ENCODE assay signal across 19 cellular contexts in the genomic region with DNA sequence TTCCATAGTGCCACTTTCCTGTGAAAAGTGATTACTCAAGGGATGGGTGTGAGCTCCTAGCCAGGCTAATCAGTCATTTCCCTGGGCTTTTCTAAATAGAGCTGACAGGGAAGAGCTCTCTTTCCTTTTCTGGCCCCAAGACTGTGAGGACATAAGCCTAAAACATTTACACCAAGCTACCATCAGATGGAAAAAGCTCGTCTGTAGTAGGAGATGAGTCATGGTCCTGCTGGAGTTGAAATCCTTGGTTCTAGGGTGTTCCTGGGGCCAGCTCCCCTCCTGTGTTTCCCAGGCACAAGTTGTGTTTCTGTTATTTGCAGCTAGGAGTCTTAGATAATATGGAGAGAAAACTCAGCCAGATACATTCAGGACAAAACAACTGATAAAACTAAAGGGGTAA. TPM values are rescaled to one million over a fixed set of nuclear protein-coding genes. Genes with fewer than 3 reads are reported as not detected.
DNase-seq lines count a peak whose midpoint lies in the region; ATAC-seq and TF ChIP-seq lines count a peak whose summit lies in the region.
"Had no signal": no experiment of that assay in that cellular context is flagged by ENCODE, and none has a peak within 500 bp of the region (broad histone marks: within the 10 kb centered on the region; RNA-seq: fewer than 3 reads in every experiment).

No MANE protein-coding gene starts in this region.

- H4K8ac ChIP-seq in IMR-90 (ENCODE audit: low read depth in 2 of 2, low read length in 2 of 2): no peak overlapping the region
- no peak overlapping the region for H4K8ac ChIP-seq in mesendoderm (ENCODE audit: low read depth, low read length)

- CTCF ChIA-PET in IMR-90 (lab: Yijun Ruan, JAX): no interaction called here
- CTCF ChIA-PET in CD8-positive, alpha-beta memory T cell (lab: Charles Lee): interaction anchor here (0.5 kb wide), 1 partner anchor 488 kb away, joined by 3 read pairs; no protein-coding TSS in a partner anchor

- H2BK20ac ChIP-seq in IMR-90 (ENCODE audit: low read depth, low read length): no peak overlapping the region

- H3K23ac ChIP-seq in IMR-90 (ENCODE audit: low read depth, low read length): no peak overlapping the region
- H3K23ac ChIP-seq in mesendoderm (ENCODE audit: low read length): no peak overlapping the region

- H2BK5ac ChIP-seq in IMR-90 (ENCODE audit: low read depth, low read length, poor library complexity, severe bottlenecking): no peak overlapping the region
- no peak overlapping the region for H2BK5ac ChIP-seq in mesendoderm (ENCODE audit: low read length)

- H3K27me3 Mint-ChIP-seq in dendritic cell treated with granulocyte-macrophage colony-stimulating factor and Interleukin-4, amounts not matched to agents 40 ng/mL and 50 ng/mL, for 4 days: no peaks in the 10 kb centered on the region
- no peaks in the 10 kb centered on the region for H3K27me3 Mint-ChIP-seq in activated T-helper 2 cell treated with anti-CD3 and anti-CD28 coated beads, Interferon-gamma antibody, Interleukin-2, Interleukin-4, amounts not matched to agents 10 μg/mL and 5 μg/mL and 100 μg/mL, durations not matched to agents 14 hours and 24 hours and 36 hours (ENCODE audit: low read depth)
- H3K27me3 Mint-ChIP-seq in CD8-positive, alpha-beta memory T cell: peaks cover 0 to 2% of the 10 kb centered on the region in 2 donors
- H3K27me3 Mint-ChIP-seq: activated naive CD4-positive, alpha-beta T cell treated with anti-CD3 and anti-CD28 coated beads, Interleukin-2, amount 50 U/mL, for 24 hours had no signal

- H3K56ac ChIP-seq in IMR-90 (ENCODE audit: extremely low read depth, insufficient read depth, low read length): no peak overlapping the region
- H3K56ac ChIP-seq in mesendoderm (ENCODE audit: low read length): no peak overlapping the region

- no peak overlapping the region for H2BK120ac ChIP-seq in IMR-90 (ENCODE audit: low read depth, low read length)
- H2BK120ac ChIP-seq in mesendoderm (ENCODE audit: low read depth, low read length): no peak overlapping the region

- H3K9me3 ChIP-seq in IMR-90 (ENCODE audit: control insufficient read depth, insufficient read depth, low read length): no peaks in the 10 kb centered on the region
- H3K9me3 ChIP-seq in CD8-positive, alpha-beta memory T cell (ENCODE audit: low read length): no peaks in the 10 kb centered on the region
- H3K9me3 ChIP-seq: BE2C, breast epithelium, lower lobe of right lung had no signal

- no TSS peak for BruUV-seq in IMR-90 (replicated peaks; lab: Mats Ljungman, UMichigan)

- no peak overlapping the region for H3K27ac ChIP-seq in IMR-90 (ENCODE audit: insufficient read depth, low read length)
- H3K27ac ChIP-seq in mesendoderm (ENCODE audit: low read depth, low read length): no peak overlapping the region
- no peak overlapping the region for H3K27ac ChIP-seq in CD8-positive, alpha-beta memory T cell (ENCODE audit: low read depth, low read length)
- H3K27ac ChIP-seq: breast epithelium, lower lobe of right lung, skin epidermis had no signal

- H3K9me3 Mint-ChIP-seq in dendritic cell treated with granulocyte-macrophage colony-stimulating factor and Interleukin-4, amounts not matched to agents 40 ng/mL and 50 ng/mL, for 4 days: peaks cover 8% of the 10 kb centered on the region
- no peaks in the 10 kb centered on the region for H3K9me3 Mint-ChIP-seq in activated T-helper 2 cell treated with anti-CD3 and anti-CD28 coated beads, Interferon-gamma antibody, Interleukin-2, Interleukin-4, amounts not matched to agents 10 μg/mL and 5 μg/mL and 100 μg/mL, durations not matched to agents 14 hours and 24 hours and 36 hours
- H3K9me3 Mint-ChIP-seq in CD8-positive, alpha-beta memory T cell: no peaks in the 10 kb centered on the region
- H3K9me3 Mint-ChIP-seq: activated naive CD4-positive, alpha-beta T cell treated with anti-CD3 and anti-CD28 coated beads, Interleukin-2, amount 50 U/mL, for 24 hours had no signal

- POLR2A ChIA-PET in IMR-90 (lab: Charles Lee; ENCODE audit: unreplicated experiment): no interaction called here
- POLR2A ChIA-PET in CD8-positive, alpha-beta memory T cell (lab: Charles Lee): no interaction called here

- H3K9ac ChIP-seq in IMR-90 (ENCODE audit: low read depth, low read length): no peak overlapping the region
- no peak overlapping the region for H3K9ac ChIP-seq in mesendoderm (ENCODE audit: low read length)

- DNase-seq in CD1c-positive myeloid dendritic cell (ENCODE audit: extremely low spot score): peak; percentile 31
- DNase-seq in IMR-90: peak; percentile 24
- DNase-seq in mesendoderm: peak; percentile 35
- no peak for DNase-seq in DMS153 treated with DMSO at 0.1 percent for 48 hours (lab: John Stamatoyannopoulos, UW; ENCODE audit: unreplicated experiment)
- no peak for DNase-seq in activated T-helper 2 cell treated with anti-CD3 and anti-CD28 coated beads, Interferon-gamma antibody, Interleukin-2, Interleukin-4, amounts not matched to agents 10 μg/mL and 5 μg/mL and 100 μg/mL, durations not matched to agents 14 hours and 24 hours and 36 hours (ENCODE audit: low spot score)
- DNase-seq in posterior vena cava (ENCODE audit: low spot score): no peak
- no peak for DNase-seq in CD8-positive, alpha-beta memory T cell
- DNase-seq: activated CD4-positive, alpha-beta T cell treated with anti-CD3 and anti-CD28 coated beads, Interleukin-2, amount 50 U/mL, for 4 hours; BE2C; effector CD8-positive, alpha-beta T cell; lower lobe of right lung; naive B cell; NCI-H1436; NCI-H2227 treated with DMSO at 0.1 percent for 48 hours; stimulated activated CD4-positive, alpha-beta T cell treated with anti-CD3 and anti-CD28 coated beads, Interleukin-4, amount 100 ng/mL, for 24 hours had no signal

- no peak for TF ChIP-seq CTCF in IMR-90 (conservative IDR thresholded peaks at IDR 0.05; ENCODE audit: low read depth, low read length)

- no peak overlapping the region for H4K91ac ChIP-seq in IMR-90 (ENCODE audit: insufficient read depth, low read depth, low read length)

- no peak for TF ChIP-seq POLR2A in IMR-90 (IDR thresholded peaks at IDR 0.05; ENCODE audit: low read depth, low read length)

- no peaks in the 10 kb centered on the region for H3K79me1 ChIP-seq in IMR-90 (ENCODE audit: low read depth in 1 of 2, low read length in 2 of 2)
- no peaks in the 10 kb centered on the region for H3K79me1 ChIP-seq in mesendoderm (ENCODE audit: low read length)

- intact Hi-C loops in IMR-90 (cut with micrococcal nuclease) (no loop called here), posterior vena cava (cut with DNase I) (loop anchor here in 1 of 2 donors (10.0 kb wide), 1 partner anchor 61 kb away; no protein-coding TSS in a partner anchor)
- intact Hi-C loops in dendritic cell treated with granulocyte-macrophage colony-stimulating factor and Interleukin-4, amounts not matched to agents 40 ng/mL and 50 ng/mL, for 4 days (cut with micrococcal nuclease): loop anchor here (2.0 to 10.0 kb wide), 3 partner anchors 53 to 219 kb away; partner anchors contain the start of gene NDP
- intact Hi-C loops in activated T-helper 2 cell treated with anti-CD3 and anti-CD28 coated beads, Interferon-gamma antibody, Interleukin-2, Interleukin-4, amounts not matched to agents 10 μg/mL and 5 μg/mL and 100 μg/mL, durations not matched to agents 14 hours and 24 hours and 36 hours (cut with micrococcal nuclease): loop anchor here (2.0 kb wide), 1 partner anchor 67 kb away; no protein-coding TSS in a partner anchor

- H2AK5ac ChIP-seq in IMR-90 (ENCODE audit: low read depth, low read length): no peak overlapping the region
- H2AK5ac ChIP-seq in mesendoderm (ENCODE audit: low read length): no peak overlapping the region

- H3K18ac ChIP-seq in IMR-90 (ENCODE audit: low read depth, low read length) (no peak overlapping the region), mesendoderm (ENCODE audit: low read length) (no peak overlapping the region)

- H3K79me2 ChIP-seq in mesendoderm (ENCODE audit: control insufficient read depth, insufficient read depth, low read length): no peaks in the 10 kb centered on the region

- H3K4ac ChIP-seq in IMR-90 (ENCODE audit: low read depth, low read length): no peak overlapping the region
- no peak overlapping the region for H3K4ac ChIP-seq in mesendoderm (ENCODE audit: low read depth, low read length)

- H4K5ac ChIP-seq in IMR-90 (ENCODE audit: low read depth, low read length): no peak overlapping the region
- no peak overlapping the region for H4K5ac ChIP-seq in mesendoderm (ENCODE audit: low read length)

- no peak overlapping the region for H2BK15ac ChIP-seq in IMR-90 (ENCODE audit: low read depth, low read length)
- no peak overlapping the region for H2BK15ac ChIP-seq in mesendoderm (replicated peaks; ENCODE audit: low read depth)

- no peaks in the 10 kb centered on the region; the same call in 1 of the 2 replicates for H4K20me1 ChIP-seq in IMR-90 (ENCODE audit: insufficient read depth, low read length)

- H3K36me3 Mint-ChIP-seq in dendritic cell treated with granulocyte-macrophage colony-stimulating factor and Interleukin-4, amounts not matched to agents 40 ng/mL and 50 ng/mL, for 4 days (ENCODE audit: low read depth): no peaks in the 10 kb centered on the region
- H3K36me3 Mint-ChIP-seq in activated T-helper 2 cell treated with anti-CD3 and anti-CD28 coated beads, Interferon-gamma antibody, Interleukin-2, Interleukin-4, amounts not matched to agents 10 μg/mL and 5 μg/mL and 100 μg/mL, durations not matched to agents 14 hours and 24 hours and 36 hours (ENCODE audit: low read depth): no peaks in the 10 kb centered on the region
- H3K36me3 Mint-ChIP-seq in CD8-positive, alpha-beta memory T cell: no peaks in the 10 kb centered on the region
- H3K36me3 Mint-ChIP-seq: activated naive CD4-positive, alpha-beta T cell treated with anti-CD3 and anti-CD28 coated beads, Interleukin-2, amount 50 U/mL, for 24 hours; naive B cell had no signal

- ATAC-seq in IMR-90 (ENCODE audit: low read depth): no peak
- ATAC-seq: lower lobe of right lung had no signal

- TF ChIP-seq RAD21 in IMR-90 (IDR thresholded peaks at IDR 0.05; ENCODE audit: low read length): no peak

- H3K36me3 ChIP-seq in IMR-90 (ENCODE audit: control insufficient read depth, insufficient read depth, low read length): no peaks in the 10 kb centered on the region
- no peaks in the 10 kb centered on the region for H3K36me3 ChIP-seq in mesendoderm (ENCODE audit: control insufficient read depth, insufficient read depth, low read length)
- no peaks in the 10 kb centered on the region for H3K36me3 ChIP-seq in CD8-positive, alpha-beta memory T cell (ENCODE audit: insufficient read depth, low read length)
- H3K36me3 ChIP-seq: BE2C, breast epithelium, lower lobe of right lung had no signal

- H3K4me2 ChIP-seq in IMR-90 (ENCODE audit: low read depth, low read length): no peak overlapping the region
- H3K4me2 ChIP-seq in mesendoderm (ENCODE audit: low read length): no peak overlapping the region

- dilution Hi-C loops in IMR-90 (cut with HindIII; ENCODE audit: low sequenced_read_pairs, unreplicated experiment): no loop called here

- H3K9me1 ChIP-seq in IMR-90 (ENCODE audit: insufficient read depth, low read length): no peaks in the 10 kb centered on the region

- H3K4me1 ChIP-seq in IMR-90 (ENCODE audit: control insufficient read depth, insufficient read depth, low read length) (no peaks in the 10 kb centered on the region), mesendoderm (ENCODE audit: control insufficient read depth, low read depth, low read length) (no peaks in the 10 kb centered on the region)
- H3K4me1 ChIP-seq in CD8-positive, alpha-beta memory T cell (ENCODE audit: insufficient read depth, low read length): no peaks in the 10 kb centered on the region
- H3K4me1 ChIP-seq: BE2C, breast epithelium, lower lobe of right lung had no signal

- H2AFZ ChIP-seq in IMR-90 (replicated peaks; ENCODE audit: low read length, poor library complexity): no peak overlapping the region

- WGBS in IMR-90 (ENCODE audit: extremely low coverage in 2 of 2, insufficient read length in 1 of 2), 2 experiments: no CpG with 5 or more reads among the region's 1 CpG
- WGBS in mesendoderm (ENCODE audit: extremely low coverage, insufficient coverage, low lambda C conversion rate): no CpG with 5 or more reads among the region's 1 CpG

- peaks cover 25% of the 10 kb centered on the region for H3K4me1 Mint-ChIP-seq in dendritic cell treated with granulocyte-macrophage colony-stimulating factor and Interleukin-4, amounts not matched to agents 40 ng/mL and 50 ng/mL, for 4 days (ENCODE audit: low read depth)
- peaks cover 6% of the 10 kb centered on the region for H3K4me1 Mint-ChIP-seq in activated T-helper 2 cell treated with anti-CD3 and anti-CD28 coated beads, Interferon-gamma antibody, Interleukin-2, Interleukin-4, amounts not matched to agents 10 μg/mL and 5 μg/mL and 100 μg/mL, durations not matched to agents 14 hours and 24 hours and 36 hours (ENCODE audit: low read depth)
- H3K4me1 Mint-ChIP-seq in CD8-positive, alpha-beta memory T cell: peaks cover 2 to 4% (median 4%) of the 10 kb centered on the region in 3 donors
- H3K4me1 Mint-ChIP-seq: naive B cell had no signal

- no peak overlapping the region for H3K4me3 Mint-ChIP-seq in dendritic cell treated with granulocyte-macrophage colony-stimulating factor and Interleukin-4, amounts not matched to agents 40 ng/mL and 50 ng/mL, for 4 days
- H3K4me3 Mint-ChIP-seq in activated T-helper 2 cell treated with anti-CD3 and anti-CD28 coated beads, Interferon-gamma antibody, Interleukin-2, Interleukin-4, amounts not matched to agents 10 μg/mL and 5 μg/mL and 100 μg/mL, durations not matched to agents 14 hours and 24 hours and 36 hours (ENCODE audit: low read depth): no peak overlapping the region
- H3K4me3 Mint-ChIP-seq in CD8-positive, alpha-beta memory T cell: no peak overlapping the region
- H3K4me3 Mint-ChIP-seq: activated naive CD4-positive, alpha-beta T cell treated with anti-CD3 and anti-CD28 coated beads, Interleukin-2, amount 50 U/mL, for 24 hours; naive B cell had no signal

- in situ Hi-C loops in IMR-90 (cut with MboI; ENCODE audit: low sequenced_read_pairs): no loop called here

- no peak overlapping the region for H3K14ac ChIP-seq in IMR-90 (replicated peaks; ENCODE audit: low read depth, low read length)

- H3K27ac Mint-ChIP-seq in dendritic cell treated with granulocyte-macrophage colony-stimulating factor and Interleukin-4, amounts not matched to agents 40 ng/mL and 50 ng/mL, for 4 days: peak overlapping the region; percentile 30
- no peak overlapping the region for H3K27ac Mint-ChIP-seq in activated T-helper 2 cell treated with anti-CD3 and anti-CD28 coated beads, Interferon-gamma antibody, Interleukin-2, Interleukin-4, amounts not matched to agents 10 μg/mL and 5 μg/mL and 100 μg/mL, durations not matched to agents 14 hours and 24 hours and 36 hours
- no peak overlapping the region for H3K27ac Mint-ChIP-seq in CD8-positive, alpha-beta memory T cell
- H3K27ac Mint-ChIP-seq: activated naive CD4-positive, alpha-beta T cell treated with anti-CD3 and anti-CD28 coated beads, Interleukin-2, amount 50 U/mL, for 24 hours; naive B cell had no signal

- H3K27me3 ChIP-seq in IMR-90 (ENCODE audit: control insufficient read depth, insufficient read depth, low read length) (no peaks in the 10 kb centered on the region; the same call in none of the 2 replicates), mesendoderm (ENCODE audit: insufficient read depth, low read length, poor library complexity) (no peaks in the 10 kb centered on the region)
- no peaks in the 10 kb centered on the region for H3K27me3 ChIP-seq in CD8-positive, alpha-beta memory T cell (ENCODE audit: insufficient read depth, low read length, poor library complexity, severe bottlenecking)
- H3K27me3 ChIP-seq: BE2C had no signal

- H2AK9ac ChIP-seq in IMR-90 (replicated peaks; ENCODE audit: low read depth, low read length, poor library complexity): no peak overlapping the region

- H3K4me3 ChIP-seq in IMR-90 (ENCODE audit: insufficient read depth, low read depth, low read length) (no peak overlapping the region), mesendoderm (ENCODE audit: low read length) (no peak overlapping the region)
- no peak overlapping the region for H3K4me3 ChIP-seq in CD8-positive, alpha-beta memory T cell (ENCODE audit: low read length)
- H3K4me3 ChIP-seq: breast epithelium, lower lobe of right lung, skin epidermis had no signal

RNA-seq across cellular contexts. Expression of gene NDP, which starts 52.4 kb away (rescaled TPM):
- total RNA-seq in IMR-90 (2012; rRNA removed) (0.28 and 0.36 TPM in 2 replicates), posterior vena cava (under 1 TPM in 1 of 2 donors, not detected in 1; 0.51 TPM)
- polyA plus RNA-seq in IMR-90 (2012; rRNA removed): 0.39 TPM in 2 replicates
- polyA plus RNA-seq in IMR-90 (2012; cell fraction: cytosol; rRNA removed): 0.23 TPM in 1 of 2 replicates, not detected in the other
- 0.05 TPM in 2 replicates for polyA plus RNA-seq in IMR-90 (2012; cell fraction: nucleus; rRNA removed; ENCODE audit: low replicate concordance)
- polyA plus RNA-seq in mesendoderm (2013, experiment 1 of 2): 0.07 TPM
- polyA plus RNA-seq in mesendoderm (2013, experiment 2 of 2): 0.11 TPM
- not detected in 2 replicates for total RNA-seq in activated T-helper 2 cell treated with anti-CD3 and anti-CD28 coated beads, Interferon-gamma antibody, Interleukin-2, Interleukin-4, amounts not matched to agents 10 μg/mL and 5 μg/mL and 100 μg/mL, durations not matched to agents 14 hours and 24 hours and 36 hours
- not detected for total RNA-seq in CD8-positive, alpha-beta memory T cell
- polyA plus RNA-seq in CD8-positive, alpha-beta memory T cell: not detected

Comparison
In these comparisons a context has a peak if more than half of its experiments do, and no peak if none do; other contexts are left out.
1. DNase-seq: peak in CD1c-positive myeloid dendritic cell (single experiment), IMR-90 (single experiment) and mesendoderm (single experiment); none in DMS153 treated with DMSO at 0.1 percent for 48 hours (single experiment), activated T-helper 2 cell treated with anti-CD3 and anti-CD28 coated beads, Interferon-gamma antibody, Interleukin-2, Interleukin-4, amounts not matched to agents 10 μg/mL and 5 μg/mL and 100 μg/mL, durations not matched to agents 14 hours and 24 hours and 36 hours (single experiment), posterior vena cava (single experiment) and CD8-positive, alpha-beta memory T cell (0 of 5).